ENCODE assay signal across 1 cellular context in genomic region chr1:32180186-32181060, GRCh38.
A peak's percentile ranks its signal among the peaks of the same experiment; 100 is the strongest.
TF ChIP-seq lines count a peak whose summit lies in the region.

No MANE protein-coding gene starts in this region.

TF ChIP-seq in HepG2, 621 proteins besides CTCF, POLR2A, EP300 and RAD21 (continued from another document and continues in another):
- TF ChIP-seq, protein P1, sequence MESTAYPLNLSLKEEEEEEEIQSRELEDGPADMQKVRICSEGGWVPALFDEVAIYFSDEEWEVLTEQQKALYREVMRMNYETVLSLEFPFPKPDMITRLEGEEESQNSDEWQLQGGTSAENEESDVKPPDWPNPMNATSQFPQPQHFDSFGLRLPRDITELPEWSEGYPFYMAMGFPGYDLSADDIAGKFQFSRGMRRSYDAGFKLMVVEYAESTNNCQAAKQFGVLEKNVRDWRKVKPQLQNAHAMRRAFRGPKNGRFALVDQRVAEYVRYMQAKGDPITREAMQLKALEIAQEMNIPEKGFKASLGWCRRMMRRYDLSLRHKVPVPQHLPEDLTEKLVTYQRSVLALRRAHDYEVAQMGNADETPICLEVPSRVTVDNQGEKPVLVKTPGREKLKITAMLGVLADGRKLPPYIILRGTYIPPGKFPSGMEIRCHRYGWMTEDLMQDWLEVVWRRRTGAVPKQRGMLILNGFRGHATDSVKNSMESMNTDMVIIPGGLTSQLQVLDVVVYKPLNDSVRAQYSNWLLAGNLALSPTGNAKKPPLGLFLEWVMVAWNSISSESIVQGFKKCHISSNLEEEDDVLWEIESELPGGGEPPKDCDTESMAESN (CRISPR knock-in tag; conservative IDR thresholded peaks at IDR 0.05), result no peak
- TF ChIP-seq MYPOP (CRISPR knock-in tag; IDR thresholded peaks at IDR 0.05), result peak; percentile 8; the same call in 1 of the 2 replicates
- no peak for TF ChIP-seq NFE2L1 (CRISPR knock-in tag; IDR thresholded peaks at IDR 0.05; ENCODE audit: borderline replicate concordance)
- peak; percentile 64; the same call in 1 of the 2 replicates for TF ChIP-seq HIVEP1 (CRISPR knock-in tag; IDR thresholded peaks at IDR 0.05)
- no peak for TF ChIP-seq SRSF1 (optimal IDR thresholded peaks at IDR 0.05; ENCODE audit: low read depth, low read length)
- no peak for TF ChIP-seq ZNF362 (CRISPR knock-in tag; IDR thresholded peaks at IDR 0.05; ENCODE audit: borderline replicate concordance)
- TF ChIP-seq HNRNPLL (IDR thresholded peaks at IDR 0.05; ENCODE audit: low read depth, low read length, poor library complexity, severe bottlenecking), result peak; percentile 28
- no peak for TF ChIP-seq HNF1A (IDR thresholded peaks at IDR 0.05; ENCODE audit: low read depth)
- TF ChIP-seq HNF1A (CRISPR knock-in tag; IDR thresholded peaks at IDR 0.05; ENCODE audit: borderline replicate concordance), result no peak
- TF ChIP-seq HNRNPUL1 (IDR thresholded peaks at IDR 0.05; ENCODE audit: low read depth, low read length), result no peak
- no peak for TF ChIP-seq CEBPB (IDR thresholded peaks at IDR 0.05; ENCODE audit: borderline replicate concordance, low read depth, low read length)
- no peak for TF ChIP-seq SATB2 (CRISPR knock-in tag; IDR thresholded peaks at IDR 0.05)
- peak; percentile 57; the same call in 1 of the 2 replicates for TF ChIP-seq ZNF605 (CRISPR knock-in tag; IDR thresholded peaks at IDR 0.05)
- TF ChIP-seq STAG1 (CRISPR knock-in tag; IDR thresholded peaks at IDR 0.05), result no peak
- no peak for TF ChIP-seq SP5 (CRISPR knock-in tag; IDR thresholded peaks at IDR 0.05; ENCODE audit: borderline replicate concordance, low read depth)
- TF ChIP-seq CBFB (CRISPR knock-in tag; IDR thresholded peaks at IDR 0.05), result no peak
- TF ChIP-seq, protein P2, sequence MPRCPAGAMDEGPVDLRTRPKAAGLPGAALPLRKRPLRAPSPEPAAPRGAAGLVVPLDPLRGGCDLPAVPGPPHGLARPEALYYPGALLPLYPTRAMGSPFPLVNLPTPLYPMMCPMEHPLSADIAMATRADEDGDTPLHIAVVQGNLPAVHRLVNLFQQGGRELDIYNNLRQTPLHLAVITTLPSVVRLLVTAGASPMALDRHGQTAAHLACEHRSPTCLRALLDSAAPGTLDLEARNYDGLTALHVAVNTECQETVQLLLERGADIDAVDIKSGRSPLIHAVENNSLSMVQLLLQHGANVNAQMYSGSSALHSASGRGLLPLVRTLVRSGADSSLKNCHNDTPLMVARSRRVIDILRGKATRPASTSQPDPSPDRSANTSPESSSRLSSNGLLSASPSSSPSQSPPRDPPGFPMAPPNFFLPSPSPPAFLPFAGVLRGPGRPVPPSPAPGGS (CRISPR knock-in tag; IDR thresholded peaks at IDR 0.05), result no peak
- TF ChIP-seq MNT (IDR thresholded peaks at IDR 0.05), result no peak
- no peak for TF ChIP-seq ZNF549 (CRISPR knock-in tag; IDR thresholded peaks at IDR 0.05)
- TF ChIP-seq KMT2A (CRISPR knock-in tag; IDR thresholded peaks at IDR 0.05), result peak; percentile 78
- TF ChIP-seq, protein P3, sequence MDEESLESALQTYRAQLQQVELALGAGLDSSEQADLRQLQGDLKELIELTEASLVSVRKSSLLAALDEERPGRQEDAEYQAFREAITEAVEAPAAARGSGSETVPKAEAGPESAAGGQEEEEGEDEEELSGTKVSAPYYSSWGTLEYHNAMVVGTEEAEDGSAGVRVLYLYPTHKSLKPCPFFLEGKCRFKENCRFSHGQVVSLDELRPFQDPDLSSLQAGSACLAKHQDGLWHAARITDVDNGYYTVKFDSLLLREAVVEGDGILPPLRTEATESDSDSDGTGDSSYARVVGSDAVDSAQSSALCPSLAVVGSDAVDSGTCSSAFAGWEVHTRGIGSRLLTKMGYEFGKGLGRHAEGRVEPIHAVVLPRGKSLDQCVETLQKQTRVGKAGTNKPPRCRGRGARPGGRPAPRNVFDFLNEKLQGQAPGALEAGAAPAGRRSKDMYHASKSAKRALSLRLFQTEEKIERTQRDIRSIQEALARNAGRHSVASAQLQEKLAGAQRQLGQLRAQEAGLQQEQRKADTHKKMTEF (CRISPR knock-in tag; IDR thresholded peaks at IDR 0.05), result 0 out of 2 replicates have a peak, but pooled peaks have one; percentile 3
- TF ChIP-seq FOXJ3 (CRISPR knock-in tag; IDR thresholded peaks at IDR 0.05; ENCODE audit: borderline replicate concordance), result no peak
- no peak for TF ChIP-seq RXRB (CRISPR knock-in tag; IDR thresholded peaks at IDR 0.05; ENCODE audit: borderline replicate concordance)
- no peak for TF ChIP-seq SALL1 (CRISPR knock-in tag; IDR thresholded peaks at IDR 0.05)
- no peak for TF ChIP-seq JUND (CRISPR knock-in tag; IDR thresholded peaks at IDR 0.05)
- TF ChIP-seq REST (IDR thresholded peaks at IDR 0.05; ENCODE audit: borderline replicate concordance in 1 of 2, low read depth in 1 of 2, low read length in 2 of 2), result no peak
- no peak for TF ChIP-seq SNAPC4 (CRISPR knock-in tag; IDR thresholded peaks at IDR 0.05)
- TF ChIP-seq, protein P4, sequence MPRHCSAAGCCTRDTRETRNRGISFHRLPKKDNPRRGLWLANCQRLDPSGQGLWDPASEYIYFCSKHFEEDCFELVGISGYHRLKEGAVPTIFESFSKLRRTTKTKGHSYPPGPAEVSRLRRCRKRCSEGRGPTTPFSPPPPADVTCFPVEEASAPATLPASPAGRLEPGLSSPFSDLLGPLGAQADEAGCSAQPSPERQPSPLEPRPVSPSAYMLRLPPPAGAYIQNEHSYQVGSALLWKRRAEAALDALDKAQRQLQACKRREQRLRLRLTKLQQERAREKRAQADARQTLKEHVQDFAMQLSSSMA (CRISPR knock-in tag; IDR thresholded peaks at IDR 0.05), result no peak
